In the genomic region with DNA sequence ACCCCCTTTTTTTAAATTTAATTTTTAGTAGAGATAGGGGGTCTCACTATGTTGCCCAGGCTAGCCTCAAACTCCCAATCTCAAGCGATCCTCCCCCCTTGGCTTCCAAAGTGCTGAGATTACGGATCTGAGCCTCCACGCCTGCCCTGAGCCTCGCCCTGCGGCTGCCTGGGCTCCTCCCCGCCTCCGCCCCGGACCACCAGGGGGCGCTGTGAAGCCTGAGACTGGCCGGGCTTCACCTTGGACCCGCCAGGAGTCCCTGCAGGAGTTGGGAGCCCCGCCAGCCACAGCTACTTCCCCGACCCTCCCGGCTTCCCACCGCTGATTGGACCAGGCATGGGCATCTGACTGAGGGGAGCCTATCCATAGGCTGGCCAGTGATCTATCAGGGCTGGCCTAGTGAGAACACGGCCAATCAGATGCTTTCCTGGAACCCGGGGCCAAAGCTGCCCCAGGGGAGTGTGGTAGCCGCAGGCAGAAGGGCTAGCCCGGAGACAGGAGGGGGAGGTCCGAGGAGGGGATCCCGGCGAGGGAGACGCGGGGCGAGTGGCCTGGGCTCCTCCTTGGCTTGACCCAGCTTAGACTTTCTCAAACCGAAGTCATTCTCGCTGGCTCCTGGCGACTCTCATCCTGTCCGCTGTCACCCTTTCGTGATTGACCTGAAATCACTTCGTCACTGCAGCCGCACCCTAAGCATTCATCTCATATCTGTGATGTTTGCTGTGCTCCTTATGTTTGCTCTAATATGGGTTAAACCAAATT, we compare ENCODE assay signal across 8 cellular contexts. TPM values are rescaled to one million over a fixed set of nuclear protein-coding genes. Genes with fewer than 3 reads are reported as not detected.
DNase-seq lines count a peak whose midpoint lies in the region; ATAC-seq and TF ChIP-seq lines count a peak whose summit lies in the region.

No MANE protein-coding gene starts in this region.

- H3K9me2 ChIP-seq in OCI-LY1 (ENCODE audit: low read depth, low read length) = no peaks in the 10 kb centered on the region

- H3K4me3 ChIP-seq in HUES64 (ENCODE audit: low read length) (peak overlapping the region; percentile 68), OCI-LY1 (ENCODE audit: low read depth, low read length, poor library complexity, severe bottlenecking) (peak overlapping the region; percentile 65), epithelial cell of proximal tubule (ENCODE audit: low read depth, low read length) (peak overlapping the region; percentile 76)

- H3K27ac ChIP-seq in HUES64 (ENCODE audit: low read depth, low read length) (0 out of 2 replicates have a peak overlapping the region, but pooled peaks have one; percentile 38), OCI-LY1 (ENCODE audit: low read depth, low read length, poor library complexity, severe bottlenecking) (peak overlapping the region; percentile 90)

- H3K27me3 ChIP-seq in HUES64 (ENCODE audit: insufficient read depth, low read length) (no peaks in the 10 kb centered on the region), OCI-LY1 (ENCODE audit: insufficient read depth, low read length) (no peaks in the 10 kb centered on the region)

- TF ChIP-seq CTCF in OCI-LY1 (IDR thresholded peaks at IDR 0.05; ENCODE audit: low read length) (peak; percentile 74), epithelial cell of proximal tubule (conservative IDR thresholded peaks at IDR 0.05; ENCODE audit: low read depth, low read length) (peak; percentile 91)

- H3K4me1 ChIP-seq in HUES64 (ENCODE audit: insufficient read depth, low read length) (0 out of 2 replicates have a peak, but pooled peaks cover 5% of the 10 kb centered on the region), OCI-LY1 (ENCODE audit: insufficient read depth, low read length, severe bottlenecking) (peaks cover 21% of the 10 kb centered on the region)

- no peaks in the 10 kb centered on the region for H3F3A ChIP-seq in OCI-LY1 (ENCODE audit: insufficient read depth, low read length)

- WGBS in HUES64 = 3% methylated on average over 32 of the region's 32 CpGs

- H3K36me3 ChIP-seq in HUES64 (ENCODE audit: insufficient read depth, low read length) = no peaks in the 10 kb centered on the region
- no peaks in the 10 kb centered on the region for H3K36me3 ChIP-seq in OCI-LY1 (ENCODE audit: insufficient read depth, low read length)

- peak; percentile 95 for ATAC-seq in GM21447 (IDR thresholded peaks at IDR 0.05; ENCODE audit: unreplicated experiment)

- H3K79me2 ChIP-seq in OCI-LY1 (ENCODE audit: insufficient read depth, low read length) = no peaks in the 10 kb centered on the region

- H3K4me2 ChIP-seq in OCI-LY1 (ENCODE audit: low read length) = peak overlapping the region; percentile 97

- DNase-seq in DMS 273 (lab: John Stamatoyannopoulos, UW; ENCODE audit: unreplicated experiment) = peak; percentile 99
- peak; percentile 91 for DNase-seq in activated T-cell treated with anti-CD3 and anti-CD28 coated beads for 24 hours (ENCODE audit: low read depth)
- peak; percentile 81 for DNase-seq in epithelial cell of proximal tubule (ENCODE audit: low read depth)
- DNase-seq in mucosa of gallbladder (ENCODE audit: low spot score) = peak; percentile 99
- DNase-seq in stimulated activated CD8-positive, alpha-beta memory T cell treated with anti-CD3 and anti-CD28 coated beads, Interleukin-4, amount 100 ng/mL, for 4 hours (ENCODE audit: low read depth in 2 of 2, low spot score in 1 of 2) = peak; percentile 71 to 86

- H2AFZ ChIP-seq in OCI-LY1 (ENCODE audit: low read length) = no peak overlapping the region

- H3K9ac ChIP-seq in HUES64 (ENCODE audit: low read depth, low read length) = peak overlapping the region; percentile 58
- peak overlapping the region; percentile 75 for H3K9ac ChIP-seq in OCI-LY1 (ENCODE audit: low read length)

- H4K20me1 ChIP-seq in OCI-LY1 (ENCODE audit: insufficient read depth, low read length) = no peaks in the 10 kb centered on the region

- no peaks in the 10 kb centered on the region for H3K9me3 ChIP-seq in HUES64 (ENCODE audit: insufficient read depth, low read depth, low read length)
- no peaks in the 10 kb centered on the region for H3K9me3 ChIP-seq in OCI-LY1 (ENCODE audit: low read length)

RNA-seq across cellular contexts. Expression of a gene that starts 15.1 kb away (rescaled TPM):
- 15.6 TPM for polyA plus RNA-seq in HUES64 (2013, experiment 1 of 2)
- 17.9 TPM for polyA plus RNA-seq in HUES64 (2013, experiment 2 of 2)
- total RNA-seq in epithelial cell of proximal tubule = 49.6 and 137 TPM in 2 replicates
- total RNA-seq in mucosa of gallbladder = 72.1 TPM

Comparison
In these comparisons a context has a peak if more than half of its experiments do, and no peak if none do; other contexts are left out.
1. Peak in every context shown above with its lines: DNase-seq, ATAC-seq, H3K4me3 ChIP-seq and H3K27ac ChIP-seq.